ENCODE assay signal across 8 cellular contexts in the genomic region with DNA sequence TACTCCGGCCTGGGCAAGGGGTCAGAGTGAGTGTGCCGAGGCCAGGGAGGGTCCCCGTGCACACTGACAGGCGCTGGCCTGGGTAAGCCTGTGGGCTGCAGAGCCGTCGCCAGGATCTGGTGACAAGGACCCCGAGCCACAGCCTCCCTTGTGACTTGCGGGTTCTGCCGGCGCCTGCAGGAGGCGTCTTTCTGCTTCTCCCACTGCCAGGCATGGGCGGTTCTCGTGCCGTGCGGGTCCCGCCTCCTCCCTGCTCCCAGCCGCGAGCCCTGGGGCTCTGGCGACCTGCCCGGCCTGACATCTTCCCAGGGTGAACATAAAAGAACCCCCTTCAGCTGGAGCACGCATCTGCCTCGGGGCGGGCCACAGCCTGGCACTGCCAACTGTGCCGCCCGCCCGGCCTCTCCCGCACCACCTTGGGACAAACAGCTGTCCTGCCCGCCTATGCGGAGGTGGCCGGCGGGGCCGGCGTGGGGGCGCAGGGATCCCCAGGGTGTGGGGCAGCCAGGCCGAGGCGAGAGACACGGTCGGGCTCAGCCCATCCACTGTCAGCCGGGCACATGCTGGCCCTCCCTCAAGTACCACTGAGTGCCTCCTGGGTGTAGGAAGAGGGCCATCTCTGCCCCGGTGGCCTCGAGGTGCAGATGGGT. TPM values are rescaled to one million over a fixed set of nuclear protein-coding genes. Genes with fewer than 3 reads are reported as not detected.
A peak's percentile ranks its signal among the peaks of the same experiment; 100 is the strongest.
DNase-seq lines count a peak whose midpoint lies in the region; ATAC-seq and TF ChIP-seq lines count a peak whose summit lies in the region.

No MANE protein-coding gene starts in this region.

- H3K9me3 ChIP-seq in BLaER1 (no peaks in the 10 kb centered on the region), testis (no peaks in the 10 kb centered on the region)
- no peaks in the 10 kb centered on the region for H3K9me3 ChIP-seq in effector memory CD4-positive, alpha-beta T cell (ENCODE audit: control insufficient read depth, low read length)

- peaks cover 86% of the 10 kb centered on the region for H4K20me1 ChIP-seq in BLaER1

- peak overlapping the region; percentile 70 for H3K4me2 ChIP-seq in BLaER1

- whole genome bisulfite sequencing in testis, 2 donors = 17 to 19% methylated on average over 7 to 29 of the region's 41 CpGs

- H3K27me3 ChIP-seq in BLaER1 = peaks cover 53% of the 10 kb centered on the region
- H3K27me3 ChIP-seq in effector memory CD4-positive, alpha-beta T cell (replicated peaks; ENCODE audit: control insufficient read depth, insufficient read depth, low read length, poor library complexity, severe bottlenecking) = peaks cover 14% of the 10 kb centered on the region
- H3K27me3 ChIP-seq in testis = no peaks in the 10 kb centered on the region

- peak; percentile 37 to 62 (median 39) for TF ChIP-seq CTCF in testis (IDR thresholded peaks at IDR 0.05)

- no peak for ATAC-seq in GM19023 (IDR thresholded peaks at IDR 0.05; ENCODE audit: unreplicated experiment)

- DNase-seq in HK-2 (ENCODE audit: unreplicated experiment) (peak; percentile 83), NCI-H526 treated with DMSO at 0.1 percent for 48 hours (lab: John Stamatoyannopoulos, UW) (peak; percentile 43), midbrain (lab: John Stamatoyannopoulos, UW) (peak; percentile 93), testis (peak; percentile 88)
- DNase-seq in activated CD8-positive, alpha-beta memory T cell treated with anti-CD3 and anti-CD28 coated beads for 24 hours = peak; percentile 83
- DNase-seq in effector memory CD4-positive, alpha-beta T cell = peak; percentile 33 to 51 (median 37)

- H3K4me1 ChIP-seq in BLaER1 = peaks cover 47% of the 10 kb centered on the region
- peaks cover 25% of the 10 kb centered on the region for H3K4me1 ChIP-seq in effector memory CD4-positive, alpha-beta T cell (ENCODE audit: control insufficient read depth, insufficient read depth, low read length, poor library complexity, severe bottlenecking)
- peaks cover 16% of the 10 kb centered on the region for H3K4me1 ChIP-seq in testis

- peaks cover 10% of the 10 kb centered on the region for H3K36me3 ChIP-seq in BLaER1
- H3K36me3 ChIP-seq in effector memory CD4-positive, alpha-beta T cell (ENCODE audit: control insufficient read depth, insufficient read depth, low read length) = peaks cover 2% of the 10 kb centered on the region
- no peaks in the 10 kb centered on the region for H3K36me3 ChIP-seq in testis (ENCODE audit: low read depth, missing control alignments)

- intact Hi-C loops in testis (cut with DNase I; ENCODE audit: low total_unique reads) = no loop called here

- no peak overlapping the region for H3K4me3 ChIP-seq in BLaER1
- H3K4me3 ChIP-seq in effector memory CD4-positive, alpha-beta T cell (ENCODE audit: insufficient read depth, low read depth, low read length, poor library complexity, severe bottlenecking) = no peak overlapping the region
- no peak overlapping the region for H3K4me3 ChIP-seq in testis

- no peak for TF ChIP-seq POLR2A in testis (IDR thresholded peaks at IDR 0.05)

- no peak overlapping the region for H3K9ac ChIP-seq in BLaER1

- H3K27ac ChIP-seq in BLaER1 = no peak overlapping the region
- H3K27ac ChIP-seq in effector memory CD4-positive, alpha-beta T cell (ENCODE audit: insufficient read depth, low read length, poor library complexity, severe bottlenecking) = no peak overlapping the region
- no peak overlapping the region for H3K27ac ChIP-seq in testis

RNA-seq across cellular contexts. Expression of gene HCN2, which starts 1.5 kb away (rescaled TPM):
- total RNA-seq in testis = 10 to 100 TPM in 1 of 2 donors, 1 to 10 TPM in 1; 6.6 to 12.4 TPM
- 5.5 TPM for polyA plus RNA-seq in testis (ENCODE audit: insufficient read depth, low read depth, low replicate concordance)

RNA-seq across cellular contexts. Expression of gene BSG, which starts 15.8 kb away (rescaled TPM):
- 1,000 to 10,000 TPM; 1,391 to 1,458 TPM for total RNA-seq in testis
- 870 TPM for polyA plus RNA-seq in testis (ENCODE audit: insufficient read depth, low read depth, low replicate concordance)

RNA-seq across cellular contexts. Expression of gene GZMM, which starts 44.4 kb away (rescaled TPM):
- total RNA-seq in testis = 1 to 10 TPM in 1 of 2 donors, under 1 TPM in 1; 0.31 to 1.4 TPM
- polyA plus RNA-seq in testis (ENCODE audit: insufficient read depth, low read depth, low replicate concordance) = 2.2 TPM

RNA-seq across cellular contexts. Expression of gene POLRMT, which starts 45.1 kb away (rescaled TPM):
- total RNA-seq in testis = 100 to 1,000 TPM; 116 to 137 TPM
- polyA plus RNA-seq in testis (ENCODE audit: insufficient read depth, low read depth, low replicate concordance) = 178 TPM

RNA-seq across cellular contexts. Expression of gene FGF22, which starts 51.5 kb away (rescaled TPM):
- total RNA-seq in testis = 1 to 10 TPM; 1.8 to 3.1 TPM
- polyA plus RNA-seq in testis (ENCODE audit: insufficient read depth, low read depth, low replicate concordance) = 2.6 TPM

Comparison
In these comparisons a context has a peak if more than half of its experiments do, and no peak if none do; other contexts are left out.
1. DNase-seq: peak in every context shown above with its lines; median percentile 93 in midbrain; 88 in testis; 83 in HK-2; 83 in activated CD8-positive, alpha-beta memory T cell treated with anti-CD3 and anti-CD28 coated beads for 24 hours; 43 in NCI-H526 treated with DMSO at 0.1 percent for 48 hours; 37 in effector memory CD4-positive, alpha-beta T cell.